1 cellular context compared by ENCODE assay signal in genomic region chr19:47228937-47229673, GRCh38.
TF ChIP-seq lines count a peak whose summit lies in the region.

No MANE protein-coding gene starts in this region.

TF ChIP-seq in K562, 482 proteins besides CTCF, POLR2A, EP300 and RAD21 (continued from another document and continues in another):
- TF ChIP-seq E2F5 (CRISPR knock-in tag; IDR thresholded peaks at IDR 0.05) (no peak), XRCC5 (IDR thresholded peaks at IDR 0.05; ENCODE audit: low read depth, low read length) (no peak), FOXK2 (conservative IDR thresholded peaks at IDR 0.05 in 1 of 2, IDR thresholded peaks at IDR 0.05 in 1 of 2; ENCODE audit: low read depth in 2 of 2) (peak; percentile 87 to 92), BRD4 (IDR thresholded peaks at IDR 0.05) (no peak), RBFOX2 (IDR thresholded peaks at IDR 0.05; ENCODE audit: low read depth, low read length) (no peak), LCOR (CRISPR knock-in tag; IDR thresholded peaks at IDR 0.05) (no peak), SRSF3 (IDR thresholded peaks at IDR 0.05; ENCODE audit: insufficient read depth, low read length) (no peak), NFRKB (IDR thresholded peaks at IDR 0.05; ENCODE audit: low read depth) (no peak), ZZZ3 (IDR thresholded peaks at IDR 0.05) (no peak), RAD51 (IDR thresholded peaks at IDR 0.05; ENCODE audit: borderline replicate concordance, low read depth) (peak; percentile 69), ZFX (CRISPR knock-in tag; IDR thresholded peaks at IDR 0.05) (no peak), ZNF384 (IDR thresholded peaks at IDR 0.05; ENCODE audit: low read depth, low read length) (no peak), ERF (CRISPR knock-in tag; IDR thresholded peaks at IDR 0.05) (no peak), HNRNPUL1 (IDR thresholded peaks at IDR 0.05; ENCODE audit: low read length) (no peak), CBX3 (IDR thresholded peaks at IDR 0.05; ENCODE audit: borderline replicate concordance in 1 of 2, low read length in 2 of 2) (peak in 1 of 2 experiments; percentile 61; a peak in 1 of 3 replicates), CBFA2T2 (conservative IDR thresholded peaks at IDR 0.05) (peak; percentile 43), SMARCA4 (IDR thresholded peaks at IDR 0.05) (0 out of 2 replicates have a peak, but pooled peaks have one; percentile 29), E2F3 (CRISPR knock-in tag; IDR thresholded peaks at IDR 0.05) (no peak), BRD9 (IDR thresholded peaks at IDR 0.05; ENCODE audit: low read depth, partially characterized antibody) (peak; percentile 38), TAF15 (IDR thresholded peaks at IDR 0.05; ENCODE audit: low read depth, low read length) (no peak), NCOA4 (IDR thresholded peaks at IDR 0.05; ENCODE audit: partially characterized antibody) (no peak), RBM34 (IDR thresholded peaks at IDR 0.05; ENCODE audit: borderline replicate concordance, insufficient read depth, low read length) (no peak), ZNF140 (CRISPR knock-in tag; IDR thresholded peaks at IDR 0.05) (no peak), NCOR1 (IDR thresholded peaks at IDR 0.05) (peak; percentile 60), ZNF511 (CRISPR knock-in tag; IDR thresholded peaks at IDR 0.05) (no peak), SIX5 (IDR thresholded peaks at IDR 0.05; ENCODE audit: borderline replicate concordance in 1 of 2, insufficient read depth in 1 of 2, low read depth in 1 of 2, low read length in 2 of 2) (no peak), SAFB2 (IDR thresholded peaks at IDR 0.05; ENCODE audit: borderline replicate concordance, low read depth, low read length, severe bottlenecking) (no peak), SMARCB1 (IDR thresholded peaks at IDR 0.05; ENCODE audit: insufficient read length, low read depth) (no peak), MYNN (IDR thresholded peaks at IDR 0.05) (peak; percentile 28; the same call in 1 of the 2 replicates), MYNN (CRISPR knock-in tag; IDR thresholded peaks at IDR 0.05) (no peak), ZNF12 (CRISPR knock-in tag; IDR thresholded peaks at IDR 0.05) (no peak; the same call in 1 of the 2 replicates), ZNF707 (CRISPR knock-in tag; conservative IDR thresholded peaks at IDR 0.05) (no peak), MEIS2 (IDR thresholded peaks at IDR 0.05; ENCODE audit: partially characterized antibody) (peak; percentile 49), EZH2 (IDR thresholded peaks at IDR 0.05; ENCODE audit: borderline replicate concordance, low read depth, low read length) (no peak), ZNF551 (CRISPR knock-in tag; IDR thresholded peaks at IDR 0.05) (no peak)
- TF ChIP-seq, protein P1, sequence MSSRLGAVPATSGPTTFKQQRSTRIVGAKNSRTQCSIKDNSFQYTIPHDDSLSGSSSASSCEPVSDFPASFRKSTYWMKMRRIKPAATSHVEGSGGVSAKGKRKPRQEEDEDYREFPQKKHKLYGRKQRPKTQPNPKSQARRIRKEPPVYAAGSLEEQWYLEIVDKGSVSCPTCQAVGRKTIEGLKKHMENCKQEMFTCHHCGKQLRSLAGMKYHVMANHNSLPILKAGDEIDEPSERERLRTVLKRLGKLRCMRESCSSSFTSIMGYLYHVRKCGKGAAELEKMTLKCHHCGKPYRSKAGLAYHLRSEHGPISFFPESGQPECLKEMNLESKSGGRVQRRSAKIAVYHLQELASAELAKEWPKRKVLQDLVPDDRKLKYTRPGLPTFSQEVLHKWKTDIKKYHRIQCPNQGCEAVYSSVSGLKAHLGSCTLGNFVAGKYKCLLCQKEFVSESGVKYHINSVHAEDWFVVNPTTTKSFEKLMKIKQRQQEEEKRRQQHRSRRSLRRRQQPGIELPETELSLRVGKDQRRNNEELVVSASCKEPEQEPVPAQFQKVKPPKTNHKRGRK (tag; IDR thresholded peaks at IDR 0.05), result no peak
- TF ChIP-seq, protein P2, sequence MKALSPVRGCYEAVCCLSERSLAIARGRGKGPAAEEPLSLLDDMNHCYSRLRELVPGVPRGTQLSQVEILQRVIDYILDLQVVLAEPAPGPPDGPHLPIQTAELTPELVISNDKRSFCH (CRISPR knock-in tag; IDR thresholded peaks at IDR 0.05), result no peak
- TF ChIP-seq, protein P2 (tag; IDR thresholded peaks at IDR 0.05), result no peak
- TF ChIP-seq, protein P3, sequence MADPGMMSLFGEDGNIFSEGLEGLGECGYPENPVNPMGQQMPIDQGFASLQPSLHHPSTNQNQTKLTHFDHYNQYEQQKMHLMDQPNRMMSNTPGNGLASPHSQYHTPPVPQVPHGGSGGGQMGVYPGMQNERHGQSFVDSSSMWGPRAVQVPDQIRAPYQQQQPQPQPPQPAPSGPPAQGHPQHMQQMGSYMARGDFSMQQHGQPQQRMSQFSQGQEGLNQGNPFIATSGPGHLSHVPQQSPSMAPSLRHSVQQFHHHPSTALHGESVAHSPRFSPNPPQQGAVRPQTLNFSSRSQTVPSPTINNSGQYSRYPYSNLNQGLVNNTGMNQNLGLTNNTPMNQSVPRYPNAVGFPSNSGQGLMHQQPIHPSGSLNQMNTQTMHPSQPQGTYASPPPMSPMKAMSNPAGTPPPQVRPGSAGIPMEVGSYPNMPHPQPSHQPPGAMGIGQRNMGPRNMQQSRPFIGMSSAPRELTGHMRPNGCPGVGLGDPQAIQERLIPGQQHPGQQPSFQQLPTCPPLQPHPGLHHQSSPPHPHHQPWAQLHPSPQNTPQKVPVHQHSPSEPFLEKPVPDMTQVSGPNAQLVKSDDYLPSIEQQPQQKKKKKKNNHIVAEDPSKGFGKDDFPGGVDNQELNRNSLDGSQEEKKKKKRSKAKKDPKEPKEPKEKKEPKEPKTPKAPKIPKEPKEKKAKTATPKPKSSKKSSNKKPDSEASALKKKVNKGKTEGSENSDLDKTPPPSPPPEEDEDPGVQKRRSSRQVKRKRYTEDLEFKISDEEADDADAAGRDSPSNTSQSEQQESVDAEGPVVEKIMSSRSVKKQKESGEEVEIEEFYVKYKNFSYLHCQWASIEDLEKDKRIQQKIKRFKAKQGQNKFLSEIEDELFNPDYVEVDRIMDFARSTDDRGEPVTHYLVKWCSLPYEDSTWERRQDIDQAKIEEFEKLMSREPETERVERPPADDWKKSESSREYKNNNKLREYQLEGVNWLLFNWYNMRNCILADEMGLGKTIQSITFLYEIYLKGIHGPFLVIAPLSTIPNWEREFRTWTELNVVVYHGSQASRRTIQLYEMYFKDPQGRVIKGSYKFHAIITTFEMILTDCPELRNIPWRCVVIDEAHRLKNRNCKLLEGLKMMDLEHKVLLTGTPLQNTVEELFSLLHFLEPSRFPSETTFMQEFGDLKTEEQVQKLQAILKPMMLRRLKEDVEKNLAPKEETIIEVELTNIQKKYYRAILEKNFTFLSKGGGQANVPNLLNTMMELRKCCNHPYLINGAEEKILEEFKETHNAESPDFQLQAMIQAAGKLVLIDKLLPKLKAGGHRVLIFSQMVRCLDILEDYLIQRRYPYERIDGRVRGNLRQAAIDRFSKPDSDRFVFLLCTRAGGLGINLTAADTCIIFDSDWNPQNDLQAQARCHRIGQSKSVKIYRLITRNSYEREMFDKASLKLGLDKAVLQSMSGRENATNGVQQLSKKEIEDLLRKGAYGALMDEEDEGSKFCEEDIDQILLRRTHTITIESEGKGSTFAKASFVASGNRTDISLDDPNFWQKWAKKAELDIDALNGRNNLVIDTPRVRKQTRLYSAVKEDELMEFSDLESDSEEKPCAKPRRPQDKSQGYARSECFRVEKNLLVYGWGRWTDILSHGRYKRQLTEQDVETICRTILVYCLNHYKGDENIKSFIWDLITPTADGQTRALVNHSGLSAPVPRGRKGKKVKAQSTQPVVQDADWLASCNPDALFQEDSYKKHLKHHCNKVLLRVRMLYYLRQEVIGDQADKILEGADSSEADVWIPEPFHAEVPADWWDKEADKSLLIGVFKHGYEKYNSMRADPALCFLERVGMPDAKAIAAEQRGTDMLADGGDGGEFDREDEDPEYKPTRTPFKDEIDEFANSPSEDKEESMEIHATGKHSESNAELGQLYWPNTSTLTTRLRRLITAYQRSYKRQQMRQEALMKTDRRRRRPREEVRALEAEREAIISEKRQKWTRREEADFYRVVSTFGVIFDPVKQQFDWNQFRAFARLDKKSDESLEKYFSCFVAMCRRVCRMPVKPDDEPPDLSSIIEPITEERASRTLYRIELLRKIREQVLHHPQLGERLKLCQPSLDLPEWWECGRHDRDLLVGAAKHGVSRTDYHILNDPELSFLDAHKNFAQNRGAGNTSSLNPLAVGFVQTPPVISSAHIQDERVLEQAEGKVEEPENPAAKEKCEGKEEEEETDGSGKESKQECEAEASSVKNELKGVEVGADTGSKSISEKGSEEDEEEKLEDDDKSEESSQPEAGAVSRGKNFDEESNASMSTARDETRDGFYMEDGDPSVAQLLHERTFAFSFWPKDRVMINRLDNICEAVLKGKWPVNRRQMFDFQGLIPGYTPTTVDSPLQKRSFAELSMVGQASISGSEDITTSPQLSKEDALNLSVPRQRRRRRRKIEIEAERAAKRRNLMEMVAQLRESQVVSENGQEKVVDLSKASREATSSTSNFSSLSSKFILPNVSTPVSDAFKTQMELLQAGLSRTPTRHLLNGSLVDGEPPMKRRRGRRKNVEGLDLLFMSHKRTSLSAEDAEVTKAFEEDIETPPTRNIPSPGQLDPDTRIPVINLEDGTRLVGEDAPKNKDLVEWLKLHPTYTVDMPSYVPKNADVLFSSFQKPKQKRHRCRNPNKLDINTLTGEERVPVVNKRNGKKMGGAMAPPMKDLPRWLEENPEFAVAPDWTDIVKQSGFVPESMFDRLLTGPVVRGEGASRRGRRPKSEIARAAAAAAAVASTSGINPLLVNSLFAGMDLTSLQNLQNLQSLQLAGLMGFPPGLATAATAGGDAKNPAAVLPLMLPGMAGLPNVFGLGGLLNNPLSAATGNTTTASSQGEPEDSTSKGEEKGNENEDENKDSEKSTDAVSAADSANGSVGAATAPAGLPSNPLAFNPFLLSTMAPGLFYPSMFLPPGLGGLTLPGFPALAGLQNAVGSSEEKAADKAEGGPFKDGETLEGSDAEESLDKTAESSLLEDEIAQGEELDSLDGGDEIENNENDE (IDR thresholded peaks at IDR 0.05; ENCODE audit: low read depth, low read length), result no peak
- TF ChIP-seq, protein P4, sequence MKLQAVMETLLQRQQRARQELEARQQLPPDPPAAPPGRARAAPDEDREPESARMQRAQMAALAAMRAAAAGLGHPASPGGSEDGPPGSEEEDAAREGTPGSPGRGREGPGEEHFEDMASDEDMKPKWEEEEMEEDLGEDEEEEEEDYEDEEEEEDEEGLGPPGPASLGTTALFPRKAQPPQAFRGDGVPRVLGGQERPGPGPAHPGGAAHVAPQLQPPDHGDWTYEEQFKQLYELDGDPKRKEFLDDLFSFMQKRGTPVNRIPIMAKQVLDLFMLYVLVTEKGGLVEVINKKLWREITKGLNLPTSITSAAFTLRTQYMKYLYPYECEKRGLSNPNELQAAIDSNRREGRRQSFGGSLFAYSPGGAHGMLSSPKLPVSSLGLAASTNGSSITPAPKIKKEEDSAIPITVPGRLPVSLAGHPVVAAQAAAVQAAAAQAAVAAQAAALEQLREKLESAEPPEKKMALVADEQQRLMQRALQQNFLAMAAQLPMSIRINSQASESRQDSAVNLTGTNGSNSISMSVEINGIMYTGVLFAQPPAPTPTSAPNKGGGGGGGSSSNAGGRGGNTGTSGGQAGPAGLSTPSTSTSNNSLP (IDR thresholded peaks at IDR 0.05; ENCODE audit: borderline replicate concordance, low read depth, low read length), result no peak
- TF ChIP-seq, protein P5, sequence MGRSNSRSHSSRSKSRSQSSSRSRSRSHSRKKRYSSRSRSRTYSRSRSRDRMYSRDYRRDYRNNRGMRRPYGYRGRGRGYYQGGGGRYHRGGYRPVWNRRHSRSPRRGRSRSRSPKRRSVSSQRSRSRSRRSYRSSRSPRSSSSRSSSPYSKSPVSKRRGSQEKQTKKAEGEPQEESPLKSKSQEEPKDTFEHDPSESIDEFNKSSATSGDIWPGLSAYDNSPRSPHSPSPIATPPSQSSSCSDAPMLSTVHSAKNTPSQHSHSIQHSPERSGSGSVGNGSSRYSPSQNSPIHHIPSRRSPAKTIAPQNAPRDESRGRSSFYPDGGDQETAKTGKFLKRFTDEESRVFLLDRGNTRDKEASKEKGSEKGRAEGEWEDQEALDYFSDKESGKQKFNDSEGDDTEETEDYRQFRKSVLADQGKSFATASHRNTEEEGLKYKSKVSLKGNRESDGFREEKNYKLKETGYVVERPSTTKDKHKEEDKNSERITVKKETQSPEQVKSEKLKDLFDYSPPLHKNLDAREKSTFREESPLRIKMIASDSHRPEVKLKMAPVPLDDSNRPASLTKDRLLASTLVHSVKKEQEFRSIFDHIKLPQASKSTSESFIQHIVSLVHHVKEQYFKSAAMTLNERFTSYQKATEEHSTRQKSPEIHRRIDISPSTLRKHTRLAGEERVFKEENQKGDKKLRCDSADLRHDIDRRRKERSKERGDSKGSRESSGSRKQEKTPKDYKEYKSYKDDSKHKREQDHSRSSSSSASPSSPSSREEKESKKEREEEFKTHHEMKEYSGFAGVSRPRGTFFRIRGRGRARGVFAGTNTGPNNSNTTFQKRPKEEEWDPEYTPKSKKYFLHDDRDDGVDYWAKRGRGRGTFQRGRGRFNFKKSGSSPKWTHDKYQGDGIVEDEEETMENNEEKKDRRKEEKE (IDR thresholded peaks at IDR 0.05; ENCODE audit: borderline replicate concordance in 1 of 2, control insufficient read depth in 1 of 2, low read depth in 2 of 2, low read length in 1 of 2), result peak in 1 of 2 experiments; percentile 54; a peak in 1 of 4 replicates
- TF ChIP-seq, protein P6, sequence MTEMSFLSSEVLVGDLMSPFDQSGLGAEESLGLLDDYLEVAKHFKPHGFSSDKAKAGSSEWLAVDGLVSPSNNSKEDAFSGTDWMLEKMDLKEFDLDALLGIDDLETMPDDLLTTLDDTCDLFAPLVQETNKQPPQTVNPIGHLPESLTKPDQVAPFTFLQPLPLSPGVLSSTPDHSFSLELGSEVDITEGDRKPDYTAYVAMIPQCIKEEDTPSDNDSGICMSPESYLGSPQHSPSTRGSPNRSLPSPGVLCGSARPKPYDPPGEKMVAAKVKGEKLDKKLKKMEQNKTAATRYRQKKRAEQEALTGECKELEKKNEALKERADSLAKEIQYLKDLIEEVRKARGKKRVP (CRISPR knock-in tag; IDR thresholded peaks at IDR 0.05), result no peak
- TF ChIP-seq, protein P7, sequence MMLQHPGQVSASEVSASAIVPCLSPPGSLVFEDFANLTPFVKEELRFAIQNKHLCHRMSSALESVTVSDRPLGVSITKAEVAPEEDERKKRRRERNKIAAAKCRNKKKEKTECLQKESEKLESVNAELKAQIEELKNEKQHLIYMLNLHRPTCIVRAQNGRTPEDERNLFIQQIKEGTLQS (IDR thresholded peaks at IDR 0.05), result no peak
- TF ChIP-seq, protein P7 (CRISPR knock-in tag; conservative IDR thresholded peaks at IDR 0.05), result no peak
